Comparison of ENCODE assay signal across 11 cellular contexts in the genomic region with DNA sequence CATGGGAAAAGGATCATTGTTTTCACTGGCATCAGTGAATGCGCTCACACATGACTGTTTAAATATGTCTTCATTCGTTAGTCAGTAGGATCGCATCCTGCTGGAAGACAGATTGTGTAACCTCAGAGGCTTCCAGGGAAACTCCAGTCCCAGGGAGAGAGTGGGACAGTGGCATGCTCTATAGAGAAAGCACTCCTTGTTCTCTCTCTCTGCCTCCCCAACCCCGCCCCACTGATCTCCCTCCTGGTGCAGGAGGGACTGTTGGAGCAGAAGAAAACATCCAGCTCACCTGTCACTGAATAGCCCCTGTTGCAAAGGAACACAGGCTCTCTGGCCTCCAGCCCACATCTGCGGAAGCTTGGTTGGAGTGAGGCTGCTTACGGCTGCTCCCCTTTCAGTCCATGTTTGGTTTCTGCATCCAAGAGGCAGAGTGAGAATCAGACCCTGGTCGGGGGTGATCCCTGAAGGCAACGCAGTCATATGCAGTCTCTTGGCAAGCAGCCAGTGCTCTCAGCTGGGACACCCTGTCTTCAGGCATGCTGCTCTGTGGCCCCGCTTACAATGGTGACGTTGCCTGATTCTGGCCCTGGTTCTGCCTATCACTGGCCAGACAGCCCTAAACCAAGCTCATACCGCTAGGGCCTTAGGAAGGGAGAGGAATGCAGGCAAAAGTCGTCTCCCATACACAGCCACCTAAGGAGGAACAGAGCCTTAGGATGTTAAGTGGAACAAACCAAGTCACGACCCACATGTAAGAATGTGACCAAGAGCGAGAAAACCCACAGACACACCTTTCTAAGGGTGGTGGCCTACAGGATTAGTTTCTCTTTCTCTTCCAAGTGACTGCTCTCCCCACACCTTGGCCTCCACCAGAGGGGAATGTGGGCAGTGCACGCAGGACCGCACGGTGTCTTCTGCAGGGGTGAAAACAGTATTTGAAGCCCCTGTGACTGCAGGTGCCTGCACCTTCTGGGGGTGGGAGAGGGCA. TPM values are rescaled to one million over a fixed set of nuclear protein-coding genes. Genes with fewer than 3 reads are reported as not detected.
DNase-seq lines count a peak whose midpoint lies in the region; ATAC-seq and TF ChIP-seq lines count a peak whose summit lies in the region.
"Had no signal": no experiment of that assay in that cellular context is flagged by ENCODE, and none has a peak within 500 bp of the region (broad histone marks: within the 10 kb centered on the region; RNA-seq: fewer than 3 reads in every experiment).

No MANE protein-coding gene starts in this region.

- H3K4me2 ChIP-seq in hepatocyte = peak overlapping the region; percentile 38

- H3K4me3 Mint-ChIP-seq in stimulated activated memory B cell treated with anti-CD40 and anti-IgM and Interleukin-4, amounts not matched to agents 10 μg/mL and 1 μg/mL and 100 μg/mL, for 72 hours = no peak overlapping the region
- H3K4me3 Mint-ChIP-seq: activated naive CD4-positive, alpha-beta T cell treated with anti-CD3 and anti-CD28 coated beads, Interleukin-2, amount 50 U/mL, for 24 hours had no signal

- H3K36me3 Mint-ChIP-seq in stimulated activated memory B cell treated with anti-CD40 and anti-IgM and Interleukin-4, amounts not matched to agents 10 μg/mL and 1 μg/mL and 100 μg/mL, for 72 hours = peaks cover 38% of the 10 kb centered on the region
- H3K36me3 Mint-ChIP-seq: activated naive CD4-positive, alpha-beta T cell treated with anti-CD3 and anti-CD28 coated beads, Interleukin-2, amount 50 U/mL, for 24 hours had no signal

- no peak for TF ChIP-seq CTCF in ascending aorta (IDR thresholded peaks at IDR 0.05)
- no peak for TF ChIP-seq CTCF in hepatocyte (IDR thresholded peaks at IDR 0.05; ENCODE audit: poor library complexity)

- H3K36me3 ChIP-seq in ascending aorta (peaks cover 0 to 7% of the 10 kb centered on the region in 2 donors), hepatocyte (replicated peaks; ENCODE audit: insufficient read depth, low read depth) (no peaks in the 10 kb centered on the region)
- H3K36me3 ChIP-seq: neutrophil had no signal

- no peaks in the 10 kb centered on the region for H3K27me3 Mint-ChIP-seq in stimulated activated memory B cell treated with anti-CD40 and anti-IgM and Interleukin-4, amounts not matched to agents 10 μg/mL and 1 μg/mL and 100 μg/mL, for 72 hours

- H3K4me1 ChIP-seq in ascending aorta (peaks cover 3 to 17% of the 10 kb centered on the region in 2 donors), hepatocyte (ENCODE audit: insufficient read depth) (no peaks in the 10 kb centered on the region)

- WGBS in hepatocyte (ENCODE audit: low lambda C conversion rate, missing lambda C conversion rate) = 82% methylated on average over 17 of the region's 17 CpGs

- H3K4me3 ChIP-seq in ascending aorta (peak overlapping the region in 1 of 2 donors; percentile 12), hepatocyte (no peak overlapping the region)

- no peak overlapping the region for H2AFZ ChIP-seq in hepatocyte

- intact Hi-C loops in ascending aorta (cut with DNase I) = loop anchor here (1.0 kb wide), 1 partner anchor 40 kb away; no protein-coding TSS in a partner anchor

- H3K27me3 ChIP-seq in ascending aorta (no peaks in the 10 kb centered on the region), hepatocyte (no peaks in the 10 kb centered on the region)
- H3K27me3 ChIP-seq: neutrophil had no signal

- no peaks in the 10 kb centered on the region for H3K9me2 ChIP-seq in hepatocyte (replicated peaks; ENCODE audit: insufficient read depth)

- H3K27ac ChIP-seq in ascending aorta (peak overlapping the region; percentile 66 to 72), hepatocyte (peak overlapping the region; percentile 40)
- H3K27ac ChIP-seq: neutrophil had no signal

- H3K27ac Mint-ChIP-seq in stimulated activated memory B cell treated with anti-CD40 and anti-IgM and Interleukin-4, amounts not matched to agents 10 μg/mL and 1 μg/mL and 100 μg/mL, for 72 hours = peak overlapping the region; percentile 14
- H3K27ac Mint-ChIP-seq: activated naive CD4-positive, alpha-beta T cell treated with anti-CD3 and anti-CD28 coated beads, Interleukin-2, amount 50 U/mL, for 24 hours had no signal

- H3K4me1 Mint-ChIP-seq in stimulated activated memory B cell treated with anti-CD40 and anti-IgM and Interleukin-4, amounts not matched to agents 10 μg/mL and 1 μg/mL and 100 μg/mL, for 72 hours = peaks cover 21% of the 10 kb centered on the region
- H3K4me1 Mint-ChIP-seq: activated naive CD4-positive, alpha-beta T cell treated with anti-CD3 and anti-CD28 coated beads, Interleukin-2, amount 50 U/mL, for 24 hours had no signal

- H3K9me3 ChIP-seq in ascending aorta = no peaks in the 10 kb centered on the region
- no peaks in the 10 kb centered on the region for H3K9me3 ChIP-seq in hepatocyte (ENCODE audit: low read depth)
- H3K9me3 ChIP-seq: neutrophil had no signal

- DNase-seq in HT-29 (ENCODE audit: low spot score) (peak; percentile 8), ascending aorta (ENCODE audit: low spot score in 2 of 2) (peak in 1 of 2 donors; percentile 83), hepatocyte (ENCODE audit: low spot score) (peak; percentile 30), NCI-H2107 (lab: John Stamatoyannopoulos, UW) (no peak)
- no peak for DNase-seq in activated effector memory CD4-positive, alpha-beta T cell treated with anti-CD3 and anti-CD28 coated beads, Interleukin-2, amount 50 U/mL, for 16 hours
- DNase-seq: NCI-H1417 treated with DMSO at 0.1 percent for 48 hours had no signal

- H3K9me3 Mint-ChIP-seq in stimulated activated memory B cell treated with anti-CD40 and anti-IgM and Interleukin-4, amounts not matched to agents 10 μg/mL and 1 μg/mL and 100 μg/mL, for 72 hours = no peaks in the 10 kb centered on the region
- H3K9me3 Mint-ChIP-seq: activated naive CD4-positive, alpha-beta T cell treated with anti-CD3 and anti-CD28 coated beads, Interleukin-2, amount 50 U/mL, for 24 hours had no signal

- no peak for ATAC-seq in stimulated activated memory B cell treated with anti-CD40 and anti-IgM and Interleukin-4, amounts not matched to agents 10 μg/mL and 1 μg/mL and 100 μg/mL, for 72 hours
- ATAC-seq in HG03159 (IDR thresholded peaks at IDR 0.05; ENCODE audit: unreplicated experiment) (no peak), HG03457 (IDR thresholded peaks at IDR 0.05; ENCODE audit: unreplicated experiment) (no peak)

- H4K20me1 ChIP-seq in hepatocyte (ENCODE audit: insufficient read depth, poor library complexity, severe bottlenecking) = no peaks in the 10 kb centered on the region

- peaks cover 2% of the 10 kb centered on the region for H3K79me2 ChIP-seq in hepatocyte

RNA-seq across cellular contexts. Expression of a gene that starts 39.7 kb away (rescaled TPM):
- 20.0 and 26.5 TPM in 2 replicates for total RNA-seq in HT-29 (2014; rRNA removed; shearing (Covaris generic))
- total RNA-seq in ascending aorta = 151 TPM
- total RNA-seq in hepatocyte = 28.4 and 34.6 TPM in 2 replicates
- polyA plus RNA-seq in hepatocyte = 35.6 and 37.0 TPM in 2 replicates

Comparison
In these comparisons a context has a peak if more than half of its experiments do, and no peak if none do; other contexts are left out.
1. DNase-seq: peak in HT-29 (single experiment) and hepatocyte (single experiment); none in NCI-H2107 (single experiment) and activated effector memory CD4-positive, alpha-beta T cell treated with anti-CD3 and anti-CD28 coated beads, Interleukin-2, amount 50 U/mL, for 16 hours (single experiment).